ENCODE assay signal across 8 cellular contexts in the genomic region with DNA sequence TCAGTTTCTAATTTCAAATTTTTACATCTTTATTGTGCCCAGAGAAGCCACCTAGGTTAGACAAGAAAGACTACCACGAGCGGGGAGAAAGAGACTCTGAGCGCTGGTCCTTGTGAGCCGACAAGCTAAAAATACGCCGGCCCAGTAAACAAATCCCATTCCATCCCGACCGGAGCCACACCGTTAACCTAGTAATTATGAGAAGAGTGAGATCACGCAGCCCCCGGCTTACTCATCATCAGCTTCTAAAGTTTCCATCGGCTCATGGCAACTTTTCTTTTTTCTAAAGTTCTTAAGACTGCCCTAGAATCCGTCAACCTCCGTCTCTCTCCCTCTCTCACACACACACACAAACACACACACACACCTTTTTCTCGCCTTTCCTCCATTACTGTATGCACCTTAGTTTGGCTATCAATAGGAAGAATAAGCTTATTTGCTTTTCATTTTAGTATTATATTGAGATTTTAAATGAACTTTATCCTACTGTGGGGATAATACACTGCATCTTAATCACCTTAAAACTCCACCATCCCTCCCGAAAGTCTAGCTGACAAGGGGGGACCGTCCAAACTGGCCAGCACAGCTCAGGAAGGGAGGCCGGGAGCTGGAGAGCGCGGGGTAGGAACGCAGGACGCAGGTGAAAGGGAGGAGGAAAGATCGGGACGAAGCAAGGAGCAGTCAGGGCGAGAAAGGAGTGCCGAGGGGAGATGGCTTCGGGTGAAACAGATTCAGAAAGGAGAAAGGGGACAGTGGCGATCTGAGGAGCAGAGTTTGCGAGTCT. TPM values are rescaled to one million over a fixed set of nuclear protein-coding genes. Genes with fewer than 3 reads are reported as not detected.
DNase-seq lines count a peak whose midpoint lies in the region; ATAC-seq and TF ChIP-seq lines count a peak whose summit lies in the region.

No MANE protein-coding gene starts in this region.

- TF ChIP-seq CTCF in WERI-Rb-1 (IDR thresholded peaks at IDR 0.05; ENCODE audit: low read depth, low read length) (no peak), GM13976 (IDR thresholded peaks at IDR 0.05; ENCODE audit: borderline replicate concordance, control extremely low read depth, extremely low read depth, insufficient read depth, missing control alignments) (no peak)

- DNase-seq in Ammon's horn (ENCODE audit: low spot score) (peak; percentile 50), M059J (ENCODE audit: low read depth) (peak; percentile 93), WERI-Rb-1 (peak; percentile 56), caudate nucleus (lab: John Stamatoyannopoulos, UW) (peak in 30 of 61 donors; percentile 3 to 63 (median 16)), islet precursor cell (peak; percentile 83), GM13976 (ENCODE audit: low spot score) (no peak)
- peak; percentile 40 to 57 for DNase-seq in stimulated activated CD4-positive, alpha-beta T cell treated with anti-CD3 and anti-CD28 coated beads, Interleukin-12 subunit alpha, Interleukin-12 subunit beta, amount 100 ng/mL, for 24 hours (ENCODE audit: low read depth in 2 of 2)

- H3K27ac ChIP-seq in WERI-Rb-1 (peak overlapping the region; percentile 87), caudate nucleus (ENCODE audit: low read depth, low read length) (peak overlapping the region; percentile 87)

- H3K9me3 ChIP-seq in WERI-Rb-1 (ENCODE audit: severe bottlenecking) = no peaks in the 10 kb centered on the region

- no peaks in the 10 kb centered on the region for H3K27me3 ChIP-seq in WERI-Rb-1 (ENCODE audit: insufficient read depth, low read depth, severe bottlenecking)

- peak overlapping the region; percentile 94 for H3K4me3 ChIP-seq in WERI-Rb-1 (ENCODE audit: low read depth, low read length)

- peak; percentile 24 for ATAC-seq in GM21526 (IDR thresholded peaks at IDR 0.05; ENCODE audit: low FRiP score, unreplicated experiment)

- peaks cover 25% of the 10 kb centered on the region for H3K36me3 ChIP-seq in WERI-Rb-1

- in situ Hi-C loops in GM13976 (cut with MboI; ENCODE audit: low sequenced_read_pairs, unreplicated experiment) = no loop called here

RNA-seq across cellular contexts. Expression of gene OTUD7B, which starts 0.7 kb away (rescaled TPM):
- 8.2 and 17.1 TPM in 2 replicates for total RNA-seq in M059J (2014; rRNA removed; shearing (Covaris generic))

RNA-seq across cellular contexts. Expression of gene VPS45, which starts 57.8 kb away (rescaled TPM):
- total RNA-seq in M059J (2014; rRNA removed; shearing (Covaris generic)) = 57.5 and 78.3 TPM in 2 replicates
